ENCODE assay signal across 12 cellular contexts in genomic region chr12:2267624-2268477, GRCh38.
A peak's percentile ranks its signal among the peaks of the same experiment; 100 is the strongest.
DNase-seq lines count a peak whose midpoint lies in the region; ATAC-seq and TF ChIP-seq lines count a peak whose summit lies in the region.
"Had no signal": no experiment of that assay in that cellular context is flagged by ENCODE, and none has a peak within 500 bp of the region (broad histone marks: within the 10 kb centered on the region; RNA-seq: fewer than 3 reads in every experiment).

No MANE protein-coding gene starts in this region.

- H3K27ac ChIP-seq in ascending aorta (peak overlapping the region; percentile 84 to 90), suprapubic skin (peak overlapping the region; percentile 70)
- H3K27ac ChIP-seq: WERI-Rb-1 had no signal

- H3K27me3 ChIP-seq in ascending aorta (no peaks in the 10 kb centered on the region), kidney epithelial cell (ENCODE audit: control insufficient read depth, insufficient read depth, low read length) (peaks cover 3% of the 10 kb centered on the region), suprapubic skin (peaks cover 4% of the 10 kb centered on the region)

- no peak for TF ChIP-seq POLR2A in suprapubic skin (IDR thresholded peaks at IDR 0.05)

- H3K4me3 ChIP-seq in ascending aorta (peak overlapping the region; percentile 2 to 4), kidney epithelial cell (ENCODE audit: low read depth, low read length) (no peak overlapping the region), suprapubic skin (no peak overlapping the region)

- TF ChIP-seq CTCF in ascending aorta (IDR thresholded peaks at IDR 0.05) = no peak
- TF ChIP-seq CTCF in kidney epithelial cell (IDR thresholded peaks at IDR 0.05; ENCODE audit: insufficient read depth, low read length, poor library complexity, severe bottlenecking) = no peak
- TF ChIP-seq CTCF in suprapubic skin (IDR thresholded peaks at IDR 0.05) = no peak

- ATAC-seq in HG03108 (IDR thresholded peaks at IDR 0.05; ENCODE audit: unreplicated experiment) (no peak), GM19463 (IDR thresholded peaks at IDR 0.05; ENCODE audit: unreplicated experiment) (no peak)

- no peaks in the 10 kb centered on the region for H3K36me3 ChIP-seq in ascending aorta
- no peaks in the 10 kb centered on the region for H3K36me3 ChIP-seq in kidney epithelial cell (ENCODE audit: control insufficient read depth, insufficient read depth, low read length)
- no peaks in the 10 kb centered on the region for H3K36me3 ChIP-seq in suprapubic skin
- H3K36me3 ChIP-seq: WERI-Rb-1 had no signal

- TF ChIP-seq EP300 in suprapubic skin (IDR thresholded peaks at IDR 0.05) = no peak

- DNase-seq in HS-27A (ENCODE audit: low read depth) = peak; percentile 90
- DNase-seq in ascending aorta (ENCODE audit: low spot score in 2 of 2) = peak in 1 of 2 donors; percentile 91
- peak; percentile 48 for DNase-seq in kidney epithelial cell (ENCODE audit: low read depth)
- DNase-seq in suprapubic skin (ENCODE audit: low spot score in 2 of 2) = peak in 1 of 2 donors; percentile 83
- no peak for DNase-seq in activated T-cell treated with anti-CD3 and anti-CD28 coated beads, Interleukin-2, amount 50 U/mL, for 48 hours
- no peak for DNase-seq in DMS53 (lab: John Stamatoyannopoulos, UW)
- DNase-seq: activated gamma-delta T cell; GDM1; stimulated activated CD4-positive, alpha-beta T cell treated with anti-CD3 and anti-CD28 coated beads, Interleukin-15, amount 100 ng/mL, for 24 hours; WERI-Rb-1 had no signal

- H3K9me3 ChIP-seq in ascending aorta (no peaks in the 10 kb centered on the region), suprapubic skin (no peaks in the 10 kb centered on the region)

- intact Hi-C loops in ascending aorta (cut with DNase I) = loop anchor here (2.0 to 5.0 kb wide), 3 partner anchors 17 to 105 kb away; no protein-coding TSS in a partner anchor

- 33% methylated on average over 12 of the region's 13 CpGs for WGBS in suprapubic skin

- H3K4me1 ChIP-seq in ascending aorta (peaks cover 34 to 60% of the 10 kb centered on the region in 2 donors), suprapubic skin (peaks cover 34% of the 10 kb centered on the region)

Comparison
In these comparisons a context has a peak if more than half of its experiments do, and no peak if none do; other contexts are left out.
1. DNase-seq: peak in HS-27A (single experiment) and kidney epithelial cell (single experiment); none in activated T-cell treated with anti-CD3 and anti-CD28 coated beads, Interleukin-2, amount 50 U/mL, for 48 hours (0 of 2) and DMS53 (single experiment).
2. H3K4me3 ChIP-seq: peak in ascending aorta (2 of 2); none in kidney epithelial cell (single experiment) and suprapubic skin (single experiment).